ENCODE assay signal across 34 cellular contexts in genomic region chr7:42285383-42285824, GRCh38. TPM values are rescaled to one million over a fixed set of nuclear protein-coding genes. Genes with fewer than 3 reads are reported as not detected.
DNase-seq lines count a peak whose midpoint lies in the region; ATAC-seq and TF ChIP-seq lines count a peak whose summit lies in the region.
"Had no signal": no experiment of that assay in that cellular context is flagged by ENCODE, and none has a peak within 500 bp of the region (broad histone marks: within the 10 kb centered on the region; RNA-seq: fewer than 3 reads in every experiment).

No MANE protein-coding gene starts in this region.

- H3K36me3 Mint-ChIP-seq in activated CD4-positive, alpha-beta T cell treated with anti-CD3 and anti-CD28 coated beads for 36 hours (ENCODE audit: low read depth) = no peaks in the 10 kb centered on the region
- H3K36me3 Mint-ChIP-seq: CD4-positive, CD25-positive, alpha-beta regulatory T cell; neural progenitor cell had no signal

- peaks cover 4% of the 10 kb centered on the region for H3K27me3 Mint-ChIP-seq in activated CD4-positive, alpha-beta T cell treated with anti-CD3 and anti-CD28 coated beads for 36 hours
- H3K27me3 Mint-ChIP-seq: CD4-positive, CD25-positive, alpha-beta regulatory T cell had no signal

- H3K4me1 ChIP-seq in ACC112 (ENCODE audit: control insufficient read depth, insufficient read depth, low read length, unreplicated experiment) = peaks cover 30% of the 10 kb centered on the region
- H3K4me1 ChIP-seq in HEK293 (ENCODE audit: control insufficient read depth, insufficient read depth, low read length) = peaks cover 20% of the 10 kb centered on the region
- H3K4me1 ChIP-seq in adipocyte (ENCODE audit: control insufficient read depth, insufficient read depth, low read length) = peaks cover 23% of the 10 kb centered on the region
- H3K4me1 ChIP-seq: A549, left lung, neural progenitor cell, parathyroid adenoma, Peyer's patch, right atrium auricular region had no signal

- H3K27me3 ChIP-seq in ACC112 (ENCODE audit: insufficient read depth, low read length) (no peaks in the 10 kb centered on the region), adipocyte (replicated peaks; ENCODE audit: control insufficient read depth, insufficient read depth, low read length) (no peaks in the 10 kb centered on the region)
- H3K27me3 ChIP-seq: left lung, neural progenitor cell, Peyer's patch, right atrium auricular region had no signal

- no peaks in the 10 kb centered on the region for H3K79me2 ChIP-seq in ACC112 (ENCODE audit: control insufficient read depth, insufficient read depth, low read length, unreplicated experiment)
- H3K79me2 ChIP-seq: parathyroid adenoma had no signal

- no peaks in the 10 kb centered on the region for H3K9me3 ChIP-seq in HEK293 (ENCODE audit: control insufficient read depth, insufficient read depth, low read depth, low read length)
- no peaks in the 10 kb centered on the region for H3K9me3 ChIP-seq in adipocyte (ENCODE audit: control insufficient read depth, low read length)
- H3K9me3 ChIP-seq: A549, left lung, Peyer's patch, right atrium auricular region, thoracic aorta had no signal

- no peak overlapping the region for H3K9ac ChIP-seq in adipocyte (ENCODE audit: low read length)
- H3K9ac ChIP-seq: neural progenitor cell, parathyroid adenoma had no signal

- CTCF ChIA-PET in HEK293 (lab: Yijun Ruan, JAX) = interaction anchor here (0.7 to 1.6 kb wide), 3 partner anchors 12 to 345 kb away, joined by 3 to 4 read pairs (median 4); no protein-coding TSS in a partner anchor
- CTCF ChIA-PET in activated CD4-positive, alpha-beta T cell treated with anti-CD3 and anti-CD28 coated beads for 36 hours (lab: Charles Lee) = no interaction called here

- H3K36me3 ChIP-seq in ACC112 (ENCODE audit: insufficient read depth, low read length) (no peaks in the 10 kb centered on the region), HEK293 (ENCODE audit: control insufficient read depth in 2 of 2, insufficient read depth in 1 of 2, low read length in 2 of 2) (no peaks in the 10 kb centered on the region), adipocyte (ENCODE audit: control insufficient read depth, insufficient read depth, low read length, severe bottlenecking) (no peaks in the 10 kb centered on the region)
- H3K36me3 ChIP-seq: left lung, neural progenitor cell, Peyer's patch, right atrium auricular region, thoracic aorta had no signal

- no peak overlapping the region for H3K4me3 Mint-ChIP-seq in activated CD4-positive, alpha-beta T cell treated with anti-CD3 and anti-CD28 coated beads for 36 hours
- H3K4me3 Mint-ChIP-seq: CD4-positive, CD25-positive, alpha-beta regulatory T cell; neural progenitor cell; stimulated activated naive CD8-positive, alpha-beta T cell treated with anti-CD3 and anti-CD28 coated beads, Interleukin-15, amount 100 ng/mL, for 72 hours had no signal

- no peak overlapping the region for H3K27ac Mint-ChIP-seq in activated CD4-positive, alpha-beta T cell treated with anti-CD3 and anti-CD28 coated beads for 36 hours
- H3K27ac Mint-ChIP-seq: activated T-helper 2 cell treated with anti-CD3 and anti-CD28 coated beads, Interferon-gamma antibody, Interleukin-2, Interleukin-4, amounts not matched to agents 10 μg/mL and 5 μg/mL and 100 μg/mL, durations not matched to agents 14 hours and 24 hours and 36 hours; CD4-positive, CD25-positive, alpha-beta regulatory T cell; neural progenitor cell; stimulated activated naive CD8-positive, alpha-beta T cell treated with anti-CD3 and anti-CD28 coated beads, Interleukin-15, amount 100 ng/mL, for 72 hours had no signal

- H3K4me3 ChIP-seq in ACC112 (ENCODE audit: low read depth, low read length) (peak overlapping the region; percentile 34; the same call in 1 of the 2 replicates), HEK293 (ENCODE audit: low read depth, low read length) (no peak overlapping the region), adipocyte (ENCODE audit: low read length) (no peak overlapping the region)
- H3K4me3 ChIP-seq: A549, coronary artery, K562, left lung, neural progenitor cell, Peyer's patch, right atrium auricular region, thoracic aorta had no signal

- no peaks in the 10 kb centered on the region for H3K9me3 Mint-ChIP-seq in activated CD4-positive, alpha-beta T cell treated with anti-CD3 and anti-CD28 coated beads for 36 hours (ENCODE audit: low read depth)
- H3K9me3 Mint-ChIP-seq: activated T-helper 2 cell treated with anti-CD3 and anti-CD28 coated beads, Interferon-gamma antibody, Interleukin-2, Interleukin-4, amounts not matched to agents 10 μg/mL and 5 μg/mL and 100 μg/mL, durations not matched to agents 14 hours and 24 hours and 36 hours; neural progenitor cell; stimulated activated naive CD8-positive, alpha-beta T cell treated with anti-CD3 and anti-CD28 coated beads, Interleukin-15, amount 100 ng/mL, for 72 hours had no signal

- DNase-seq in adipocyte (ENCODE audit: low read depth) = peak; percentile 39
- peak; percentile 54 for DNase-seq in iris pigment epithelial cell (ENCODE audit: low read depth)
- no peak for DNase-seq in NCI-H1436 treated with DMSO at 0.1 percent for 48 hours (lab: John Stamatoyannopoulos, UW)
- no peak for DNase-seq in head of caudate nucleus
- DNase-seq in activated CD4-positive, alpha-beta T cell treated with anti-CD3 and anti-CD28 coated beads for 36 hours = no peak
- DNase-seq: activated CD4-positive, alpha-beta T cell treated with anti-CD3 and anti-CD28 coated beads for 4 hours; activated naive CD4-positive, alpha-beta T cell treated with anti-CD3 and anti-CD28 coated beads, Interleukin-2, amount 50 U/mL, for 16 hours; activated T-cell treated with anti-CD3 and anti-CD28 coated beads for 4 hours; AML-193; amygdala; CD4-positive, CD25-positive, alpha-beta regulatory T cell; effector CD8-positive, alpha-beta T cell; glutamatergic neuron; left lung; NCI-H1436; NCI-H2081 treated with DMSO at 0.1 percent for 48 hours; NCI-H2227 treated with DMSO at 0.1 percent for 48 hours; NCI-H526 treated with DMSO at 0.1 percent for 48 hours; Peyer's patch; SIG-M5; stimulated activated naive CD8-positive, alpha-beta T cell treated with anti-CD3 and anti-CD28 coated beads, Interleukin-15, amount 100 ng/mL, for 72 hours; T-helper 9 cell had no signal

- no peak for TF ChIP-seq CTCF in HEK293 (tag by site-specific recombination; IDR thresholded peaks at IDR 0.05)

- intact Hi-C loops in head of caudate nucleus (cut with DNase I) = no loop called here
- intact Hi-C loops in activated CD4-positive, alpha-beta T cell treated with anti-CD3 and anti-CD28 coated beads for 36 hours (cut with DNase I, micrococcal nuclease) = no loop called here

- no peaks in the 10 kb centered on the region for H3K4me1 Mint-ChIP-seq in activated CD4-positive, alpha-beta T cell treated with anti-CD3 and anti-CD28 coated beads for 36 hours
- H3K4me1 Mint-ChIP-seq: CD4-positive, CD25-positive, alpha-beta regulatory T cell; stimulated activated naive CD8-positive, alpha-beta T cell treated with anti-CD3 and anti-CD28 coated beads, Interleukin-15, amount 100 ng/mL, for 72 hours had no signal

- H3K27ac ChIP-seq in ACC112 (ENCODE audit: low read depth, low read length) (0 out of 2 replicates have a peak overlapping the region, but pooled peaks have one; percentile 26), HEK293 (ENCODE audit: extremely low read depth, low read depth, low read length) (peak overlapping the region; percentile 74)
- H3K27ac ChIP-seq: A549, coronary artery, epithelial cell of prostate, left lung, neural progenitor cell, parathyroid adenoma, Peyer's patch, right atrium auricular region, thoracic aorta had no signal

- POLR2A ChIA-PET in HEK293 (lab: Yijun Ruan, JAX) = interaction anchor here (1.2 kb wide), 1 partner anchor 208 kb away, joined by 3 read pairs; no protein-coding TSS in a partner anchor
- POLR2A ChIA-PET in activated CD4-positive, alpha-beta T cell treated with anti-CD3 and anti-CD28 coated beads for 36 hours (lab: Charles Lee) = no interaction called here

- peak overlapping the region; percentile 41 for H2AFZ ChIP-seq in ACC112 (ENCODE audit: low read length, unreplicated experiment)
- H2AFZ ChIP-seq: neural progenitor cell, parathyroid adenoma had no signal

- ATAC-seq in activated CD4-positive, alpha-beta T cell treated with anti-CD3 and anti-CD28 coated beads for 36 hours = no peak
- no peak for ATAC-seq in GM19395 (IDR thresholded peaks at IDR 0.05; ENCODE audit: unreplicated experiment)
- ATAC-seq: A549; K562; left lung; stimulated activated naive CD8-positive, alpha-beta T cell treated with anti-CD3 and anti-CD28 coated beads, Interleukin-15, amount 100 ng/mL, for 72 hours had no signal

TF ChIP-seq in HEK293, 187 proteins besides CTCF, POLR2A, EP300 and RAD21 (continues in another document):
- TF ChIP-seq KLF7 (tag by site-specific recombination; IDR thresholded peaks at IDR 0.05; ENCODE audit: borderline replicate concordance) (peak; percentile 27; the same call in 1 of the 2 replicates), KLF10 (tag by site-specific recombination; IDR thresholded peaks at IDR 0.05) (no peak), KLF8 (tag by site-specific recombination; IDR thresholded peaks at IDR 0.05) (0 out of 2 replicates have a peak, but pooled peaks have one; percentile 3), TRIM28 (IDR thresholded peaks at IDR 0.05; ENCODE audit: borderline replicate concordance, low read length) (peak; percentile 59; the same call in 1 of the 2 replicates), SCRT1 (tag by site-specific recombination; IDR thresholded peaks at IDR 0.05; ENCODE audit: borderline replicate concordance) (no peak), OSR2 (tag by site-specific recombination; IDR thresholded peaks at IDR 0.05) (peak; percentile 79), PRDM6 (tag by site-specific recombination; IDR thresholded peaks at IDR 0.05) (peak; percentile 67), OVOL3 (tag by site-specific recombination; IDR thresholded peaks at IDR 0.05) (0 out of 2 replicates have a peak, but pooled peaks have one; percentile 33), ZNF843 (tag by site-specific recombination; IDR thresholded peaks at IDR 0.05) (peak; percentile 81), WT1 (tag by site-specific recombination; IDR thresholded peaks at IDR 0.05) (no peak), ZNF629 (tag by site-specific recombination; IDR thresholded peaks at IDR 0.05) (no peak)

RNA-seq across cellular contexts. Expression of gene GLI3, which starts 48.4 kb away (rescaled TPM):
- total RNA-seq in activated CD4-positive, alpha-beta T cell treated with anti-CD3 and anti-CD28 coated beads for 36 hours = under 1 TPM; 0.18 to 0.30 TPM
- total RNA-seq: activated T-helper 2 cell treated with anti-CD3 and anti-CD28 coated beads, Interferon-gamma antibody, Interleukin-2, Interleukin-4, amounts not matched to agents 10 μg/mL and 5 μg/mL and 100 μg/mL, durations not matched to agents 14 hours and 24 hours and 36 hours; CD4-positive, CD25-positive, alpha-beta regulatory T cell had no signal

Comparison
In these comparisons a context has a peak if more than half of its experiments do, and no peak if none do; other contexts are left out.
1. DNase-seq: peak in adipocyte (single experiment) and iris pigment epithelial cell (single experiment); none in NCI-H1436 treated with DMSO at 0.1 percent for 48 hours (single experiment), head of caudate nucleus (0 of 42) and activated CD4-positive, alpha-beta T cell treated with anti-CD3 and anti-CD28 coated beads for 36 hours (single experiment).